8 cellular contexts compared by ENCODE assay signal in the genomic region with DNA sequence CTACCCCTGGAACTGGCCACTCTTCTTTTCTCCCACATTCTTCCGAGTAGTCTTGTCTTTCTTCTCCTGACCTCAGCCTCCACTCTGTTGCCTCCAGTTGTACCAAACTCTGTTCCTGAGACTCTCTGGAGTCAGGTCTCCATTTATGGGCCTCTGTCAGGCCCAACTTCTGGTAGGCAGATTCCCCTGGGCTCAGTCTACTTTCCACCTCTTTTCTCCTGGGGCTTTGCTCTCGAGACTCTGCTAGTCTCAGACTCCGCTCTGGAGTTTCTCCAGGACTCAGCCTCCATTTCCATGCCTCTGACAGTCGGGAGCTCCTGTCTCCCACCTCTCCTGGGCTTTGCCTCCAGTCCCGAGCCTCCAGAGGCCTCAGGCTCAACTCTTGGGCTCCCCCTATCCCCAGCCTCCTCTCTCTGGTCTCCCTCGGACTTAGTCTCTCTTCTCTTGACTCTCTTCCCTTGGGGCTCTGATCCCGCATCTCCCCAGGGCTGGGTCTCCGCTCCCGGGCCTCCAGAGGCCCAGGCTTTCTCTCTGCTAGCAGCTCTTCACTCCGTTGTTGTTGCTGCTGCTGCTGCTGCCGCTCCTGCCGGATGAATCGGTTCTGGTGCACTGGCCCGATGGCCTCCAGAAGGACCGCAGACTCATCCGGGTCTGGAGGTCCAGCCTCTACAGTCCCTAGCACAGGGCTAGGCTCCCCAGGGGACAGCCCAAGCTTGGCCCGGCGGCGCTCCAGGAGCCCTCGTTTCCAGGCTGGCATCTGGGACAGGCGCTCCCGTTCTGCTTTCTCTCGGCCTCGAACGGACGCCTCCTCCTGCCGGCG. TPM values are rescaled to one million over a fixed set of nuclear protein-coding genes. Genes with fewer than 3 reads are reported as not detected.
DNase-seq lines count a peak whose midpoint lies in the region; ATAC-seq and TF ChIP-seq lines count a peak whose summit lies in the region.

No MANE protein-coding gene starts in this region.

- H3K36me3 ChIP-seq in cardiac muscle cell (no peaks in the 10 kb centered on the region), WERI-Rb-1 (peaks cover 64% of the 10 kb centered on the region)

- ATAC-seq in Right ventricle myocardium superior (ENCODE audit: poor library complexity): no peak
- no peak for ATAC-seq in sciatic nerve
- ATAC-seq in GM18867 (IDR thresholded peaks at IDR 0.05; ENCODE audit: unreplicated experiment): no peak
- no peak for ATAC-seq in GM21423 (IDR thresholded peaks at IDR 0.05; ENCODE audit: unreplicated experiment)

- DNase-seq in cardiac muscle cell (ENCODE audit: low read depth in 1 of 2, low spot score in 1 of 2): no peak
- no peak for DNase-seq in Right ventricle myocardium superior
- no peak for DNase-seq in WERI-Rb-1
- DNase-seq in fibroblast of villous mesenchyme (ENCODE audit: low read depth): peak; percentile 39
- peak; percentile 68 for DNase-seq in sciatic nerve (ENCODE audit: low spot score)
- no peak for DNase-seq in DMS153 treated with DMSO at 0.1 percent for 48 hours (lab: John Stamatoyannopoulos, UW; ENCODE audit: unreplicated experiment)

- H3K9me3 ChIP-seq in cardiac muscle cell (ENCODE audit: low read depth) (no peaks in the 10 kb centered on the region), WERI-Rb-1 (ENCODE audit: severe bottlenecking) (no peaks in the 10 kb centered on the region)

- H3K27ac ChIP-seq in cardiac muscle cell (peak overlapping the region; percentile 88), WERI-Rb-1 (peak overlapping the region; percentile 98)

- H3K4me3 ChIP-seq in cardiac muscle cell (no peak overlapping the region), WERI-Rb-1 (ENCODE audit: low read depth, low read length) (peak overlapping the region; percentile 77; the same call in 1 of the 2 replicates), fibroblast of villous mesenchyme (ENCODE audit: low read depth, low read length) (peak overlapping the region; percentile 91)

- H3K4me1 ChIP-seq in cardiac muscle cell (ENCODE audit: low read depth): peaks cover 60% of the 10 kb centered on the region

- H3K27me3 ChIP-seq in cardiac muscle cell (no peaks in the 10 kb centered on the region), WERI-Rb-1 (ENCODE audit: insufficient read depth, low read depth, severe bottlenecking) (no peaks in the 10 kb centered on the region)

- intact Hi-C loops in Right ventricle myocardium superior (cut with DNase I): no loop called here
- intact Hi-C loops in sciatic nerve (cut with DNase I): no loop called here

- TF ChIP-seq CTCF in cardiac muscle cell (IDR thresholded peaks at IDR 0.05; ENCODE audit: low read depth, low read length): peak; percentile 41
- TF ChIP-seq CTCF in WERI-Rb-1 (IDR thresholded peaks at IDR 0.05; ENCODE audit: low read depth, low read length): peak; percentile 36
- TF ChIP-seq CTCF in fibroblast of villous mesenchyme (IDR thresholded peaks at IDR 0.05; ENCODE audit: insufficient read depth, low read depth, low read length): peak; percentile 32

RNA-seq across cellular contexts. Expression of a gene that starts 1.1 kb away (rescaled TPM):
- total RNA-seq in cardiac muscle cell (25.7 and 43.5 TPM in 2 replicates), Right ventricle myocardium superior (13.4 TPM), fibroblast of villous mesenchyme (56.6 and 59.3 TPM in 2 replicates), sciatic nerve (93.0 TPM)
- polyA plus RNA-seq in cardiac muscle cell: 9.9 and 13.0 TPM in 2 replicates

RNA-seq across cellular contexts. Expression of a gene that starts 5.4 kb away (rescaled TPM):
- total RNA-seq in cardiac muscle cell (13.7 and 17.2 TPM in 2 replicates), Right ventricle myocardium superior (3.2 TPM), fibroblast of villous mesenchyme (3.5 and 5.5 TPM in 2 replicates), sciatic nerve (11.0 TPM)
- polyA plus RNA-seq in cardiac muscle cell: 29.1 and 33.8 TPM in 2 replicates

RNA-seq across cellular contexts. Expression of a gene that starts 12.6 kb away (rescaled TPM):
- 36.7 and 38.1 TPM in 2 replicates for total RNA-seq in cardiac muscle cell
- polyA plus RNA-seq in cardiac muscle cell: 27.8 and 36.2 TPM in 2 replicates
- 20.5 TPM for total RNA-seq in Right ventricle myocardium superior
- total RNA-seq in fibroblast of villous mesenchyme: 32.0 and 32.2 TPM in 2 replicates
- total RNA-seq in sciatic nerve: 25.2 TPM

RNA-seq across cellular contexts. Expression of a gene that starts 31.7 kb away (rescaled TPM):
- total RNA-seq in cardiac muscle cell: 14.3 and 21.9 TPM in 2 replicates
- 30.0 and 44.1 TPM in 2 replicates for polyA plus RNA-seq in cardiac muscle cell
- 16.4 TPM for total RNA-seq in Right ventricle myocardium superior
- total RNA-seq in fibroblast of villous mesenchyme: 3.2 and 4.7 TPM in 2 replicates
- 43.2 TPM for total RNA-seq in sciatic nerve

RNA-seq across cellular contexts. Expression of a gene that starts 34.8 kb away (rescaled TPM):
- total RNA-seq in cardiac muscle cell (827 and 939 TPM in 2 replicates), Right ventricle myocardium superior (179 TPM), fibroblast of villous mesenchyme (590 and 713 TPM in 2 replicates), sciatic nerve (292 TPM)
- 662 and 675 TPM in 2 replicates for polyA plus RNA-seq in cardiac muscle cell

Comparison
In these comparisons a context has a peak if more than half of its experiments do, and no peak if none do; other contexts are left out.
1. DNase-seq: peak in fibroblast of villous mesenchyme (single experiment) and sciatic nerve (single experiment); none in cardiac muscle cell (0 of 2), Right ventricle myocardium superior (single experiment), WERI-Rb-1 (single experiment) and DMS153 treated with DMSO at 0.1 percent for 48 hours (single experiment).
2. Peak in every context shown above with its lines, with median percentiles within 50 percentile points of each other: CTCF ChIP-seq.